In genomic region chr12:119115296-119115905, GRCh38 we compare ENCODE assay signal across 8 cellular contexts.
DNase-seq lines count a peak whose midpoint lies in the region; ATAC-seq and TF ChIP-seq lines count a peak whose summit lies in the region.

No MANE protein-coding gene starts in this region.

- DNase-seq in CMK (ENCODE audit: low read depth) (peak; percentile 32), GM13976 (ENCODE audit: low spot score) (peak; percentile 62), NCI-H2227 (lab: John Stamatoyannopoulos, UW; ENCODE audit: unreplicated experiment) (peak; percentile 70), astrocyte of the cerebellum (ENCODE audit: low read depth) (peak; percentile 22), iPS DF 19.7 (ENCODE audit: low read depth, low spot score) (peak; percentile 28), stromal cell of bone marrow (ENCODE audit: low read depth) (peak; percentile 16)
- no peak for DNase-seq in activated naive CD4-positive, alpha-beta T cell treated with anti-CD3 and anti-CD28 coated beads, Interleukin-2, amount 50 U/mL, for 16 hours

- in situ Hi-C loops in GM13976 (cut with MboI; ENCODE audit: low sequenced_read_pairs, unreplicated experiment): no loop called here
- in situ Hi-C loops in astrocyte of the cerebellum (cut with HindIII; ENCODE audit: low sequenced_read_pairs): no loop called here

- ATAC-seq in GM21360 (IDR thresholded peaks at IDR 0.05; ENCODE audit: unreplicated experiment): no peak

- peak; percentile 69 for TF ChIP-seq CTCF in GM13976 (IDR thresholded peaks at IDR 0.05; ENCODE audit: borderline replicate concordance, control extremely low read depth, extremely low read depth, insufficient read depth, missing control alignments)
- peak; percentile 86 for TF ChIP-seq CTCF in astrocyte of the cerebellum (IDR thresholded peaks at IDR 0.05; ENCODE audit: low read depth, low read length, missing control alignments)

- no peak overlapping the region for H3K4me3 ChIP-seq in astrocyte of the cerebellum (ENCODE audit: low read depth, low read length)
